In genomic region chr9:107008447-107008846, GRCh38 we compare ENCODE assay signal across 1 cellular context.
TF ChIP-seq lines count a peak whose summit lies in the region.

No MANE protein-coding gene starts in this region.

TF ChIP-seq in SK-N-SH treated with all-trans-retinoic acid at 6 μM for 48 hours, 23 proteins besides CTCF, POLR2A, EP300 and RAD21 (continued from another document):
- TF ChIP-seq PATZ1 (CRISPR knock-in tag; IDR thresholded peaks at IDR 0.05; ENCODE audit: borderline replicate concordance), result no peak
- TF ChIP-seq CSRNP3 (CRISPR knock-in tag; IDR thresholded peaks at IDR 0.05), result no peak
- no peak for TF ChIP-seq TCF4 (CRISPR knock-in tag; IDR thresholded peaks at IDR 0.05; ENCODE audit: borderline replicate concordance)
- TF ChIP-seq PPARA (CRISPR knock-in tag; IDR thresholded peaks at IDR 0.05; ENCODE audit: borderline replicate concordance), result no peak
- no peak for TF ChIP-seq RARB (CRISPR knock-in tag; IDR thresholded peaks at IDR 0.05)
- TF ChIP-seq SNAI2 (CRISPR knock-in tag; IDR thresholded peaks at IDR 0.05), result no peak
- TF ChIP-seq ZNF70 (CRISPR knock-in tag; IDR thresholded peaks at IDR 0.05), result no peak
- TF ChIP-seq BACH2 (CRISPR knock-in tag; IDR thresholded peaks at IDR 0.05; ENCODE audit: borderline replicate concordance), result no peak
- TF ChIP-seq TOX (CRISPR knock-in tag; IDR thresholded peaks at IDR 0.05; ENCODE audit: borderline replicate concordance), result no peak
TF ChIP-seq in SK-N-SH treated with all-trans-retinoic acid at 6 μM for 48 hours: peak in this region for 0.
